Comparison of ENCODE assay signal across 13 cellular contexts in genomic region chr5:68187268-68188055, GRCh38. TPM values are rescaled to one million over a fixed set of nuclear protein-coding genes. Genes with fewer than 3 reads are reported as not detected.
DNase-seq lines count a peak whose midpoint lies in the region; ATAC-seq, FAIRE-seq and TF ChIP-seq lines count a peak whose summit lies in the region.
"Had no signal": no experiment of that assay in that cellular context is flagged by ENCODE, and none has a peak within 500 bp of the region (broad histone marks: within the 10 kb centered on the region; RNA-seq: fewer than 3 reads in every experiment).

No MANE protein-coding gene starts in this region.

- H3K9ac ChIP-seq in iPS-15b (ENCODE audit: low read depth, low read length): no peak overlapping the region

- H3K4me1 ChIP-seq in iPS-15b (ENCODE audit: control insufficient read depth, insufficient read depth, low read length) (peaks cover 19% of the 10 kb centered on the region), foreskin keratinocyte (no peaks in the 10 kb centered on the region)

- H3K9me3 ChIP-seq in iPS-15b (ENCODE audit: control insufficient read depth, insufficient read depth, low read length): no peaks in the 10 kb centered on the region

- no peaks in the 10 kb centered on the region for H3K36me3 Mint-ChIP-seq in progenitor cell of endocrine pancreas (ENCODE audit: insufficient read depth)

- H3K4me3 Mint-ChIP-seq in progenitor cell of endocrine pancreas (ENCODE audit: low read depth): peak overlapping the region; percentile 61
- H3K4me3 Mint-ChIP-seq: activated T-cell treated with anti-CD3 and anti-CD28 coated beads, Interleukin-2, amount 50 U/mL, for 4 hours; CD8-positive, alpha-beta memory T cell had no signal

- H3K36me3 ChIP-seq in bronchial epithelial cell (ENCODE audit: control insufficient read depth, insufficient read depth, low read length) (no peaks in the 10 kb centered on the region), iPS-15b (ENCODE audit: control insufficient read depth, insufficient read depth, low read length) (no peaks in the 10 kb centered on the region)

- ATAC-seq in GM18511 (IDR thresholded peaks at IDR 0.05; ENCODE audit: unreplicated experiment) (no peak), foreskin keratinocyte (no peak)
- ATAC-seq: activated T-cell treated with anti-CD3 and anti-CD28 coated beads, Interleukin-2, amount 50 U/mL, for 4 hours had no signal

- no peak for TF ChIP-seq CTCF in GM10266 (IDR thresholded peaks at IDR 0.05; ENCODE audit: control insufficient read depth, insufficient read depth, low read depth, missing control alignments)
- TF ChIP-seq CTCF in bronchial epithelial cell (IDR thresholded peaks at IDR 0.05; ENCODE audit: insufficient read depth, low read length, severe bottlenecking): no peak
- no peak for TF ChIP-seq CTCF in progenitor cell of endocrine pancreas (IDR thresholded peaks at IDR 0.05; ENCODE audit: unreplicated experiment)
- no peak for TF ChIP-seq CTCF in foreskin keratinocyte (conservative IDR thresholded peaks at IDR 0.05)

- H3K4me1 Mint-ChIP-seq in progenitor cell of endocrine pancreas (ENCODE audit: low read depth): peaks cover 30% of the 10 kb centered on the region

- no peaks in the 10 kb centered on the region for H3K27me3 Mint-ChIP-seq in progenitor cell of endocrine pancreas
- H3K27me3 Mint-ChIP-seq: CD8-positive, alpha-beta memory T cell had no signal

- H3K9me3 Mint-ChIP-seq in progenitor cell of endocrine pancreas (ENCODE audit: low read depth): no peaks in the 10 kb centered on the region
- H3K9me3 Mint-ChIP-seq: activated T-cell treated with anti-CD3 and anti-CD28 coated beads, Interleukin-2, amount 50 U/mL, for 4 hours had no signal

- DNase-seq in GM10266 (ENCODE audit: extremely low spot score) (peak; percentile 32), bronchial epithelial cell (ENCODE audit: low read depth) (no peak), progenitor cell of endocrine pancreas (ENCODE audit: low spot score, unreplicated experiment) (peak; percentile 12), GOT3 (lab: John Stamatoyannopoulos, UW) (no peak), foreskin keratinocyte (no peak), DMS79 treated with DMSO at 0.1 percent for 48 hours (lab: John Stamatoyannopoulos, UW) (no peak)
- DNase-seq: activated T-cell treated with anti-CD3 and anti-CD28 coated beads, Interleukin-2, amount 50 U/mL, for 4 hours; CD8-positive, alpha-beta memory T cell; OCI-M1 had no signal

- no peaks in the 10 kb centered on the region for H3K27me3 ChIP-seq in bronchial epithelial cell (ENCODE audit: control insufficient read depth, insufficient read depth, low read length)
- peaks cover 3% of the 10 kb centered on the region for H3K27me3 ChIP-seq in iPS-15b (ENCODE audit: control insufficient read depth, insufficient read depth, low read length)
- H3K27me3 ChIP-seq in foreskin keratinocyte: no peaks in the 10 kb centered on the region

- FAIRE-seq in bronchial epithelial cell (lab: Jason Lieb, UNC): no peak
- FAIRE-seq: islet of Langerhans had no signal

- H3K27ac Mint-ChIP-seq in progenitor cell of endocrine pancreas: peak overlapping the region; percentile 77

- H3K4me3 ChIP-seq in bronchial epithelial cell (ENCODE audit: low read depth, low read length) (peak overlapping the region; percentile 13), iPS-15b (ENCODE audit: low read depth, low read length) (peak overlapping the region; percentile 54)

- H3K27ac ChIP-seq in foreskin keratinocyte: no peak overlapping the region
- H3K27ac ChIP-seq: HL-60 had no signal

RNA-seq across cellular contexts. Expression of gene PIK3R1, which starts 28.1 kb away (rescaled TPM):
- total RNA-seq in bronchial epithelial cell (12.7 and 15.5 TPM in 2 replicates), progenitor cell of endocrine pancreas (76.2 and 89.7 TPM in 2 replicates), foreskin keratinocyte (13.9 and 15.6 TPM in 2 replicates)
- polyA plus RNA-seq in foreskin keratinocyte: 1.7 and 2.2 TPM in 2 replicates

Comparison
In these comparisons a context has a peak if more than half of its experiments do, and no peak if none do; other contexts are left out.
1. DNase-seq: peak in GM10266 (single experiment) and progenitor cell of endocrine pancreas (single experiment); none in bronchial epithelial cell (single experiment), GOT3 (single experiment), foreskin keratinocyte (0 of 2) and DMS79 treated with DMSO at 0.1 percent for 48 hours (single experiment).